ENCODE assay signal across 1 cellular context in the genomic region with DNA sequence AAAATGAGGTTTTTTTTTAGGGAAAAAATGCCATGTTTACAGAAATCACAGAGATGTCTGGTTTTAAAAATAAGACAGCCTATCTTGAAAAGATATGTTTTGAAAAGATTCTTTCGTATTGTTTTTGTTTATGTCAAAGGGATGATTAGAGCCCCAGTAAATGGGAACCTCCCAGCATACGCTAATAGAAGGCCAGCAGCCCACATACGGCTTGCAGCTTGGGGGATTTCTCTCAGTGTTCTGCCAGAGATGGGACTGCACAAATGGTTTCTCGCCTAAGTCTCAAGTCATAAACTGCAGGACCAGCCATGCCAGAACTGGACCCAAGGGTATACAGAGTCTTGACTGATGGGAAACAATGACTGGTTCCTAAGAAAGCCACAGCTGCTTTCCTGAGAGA.
TF ChIP-seq lines count a peak whose summit lies in the region.

No MANE protein-coding gene starts in this region.

TF ChIP-seq in H1, 55 proteins besides CTCF, POLR2A, EP300 and RAD21:
- TF ChIP-seq BACH1 (IDR thresholded peaks at IDR 0.05; ENCODE audit: low read length): no peak
- TF ChIP-seq SAP30 (IDR thresholded peaks at IDR 0.05; ENCODE audit: insufficient read depth, insufficient replicate concordance, low read length): no peak
- TF ChIP-seq CHD1 (IDR thresholded peaks at IDR 0.05; ENCODE audit: low read depth, low read length): no peak
- TF ChIP-seq RFX5 (IDR thresholded peaks at IDR 0.05; ENCODE audit: borderline replicate concordance, low read depth, low read length): no peak
- TF ChIP-seq CBX5 (IDR thresholded peaks at IDR 0.05; ENCODE audit: low read depth, low read length): no peak
